8 cellular contexts compared by ENCODE assay signal in genomic region chr6:120632975-120633374, GRCh38.
"Had no signal": no experiment of that assay in that cellular context is flagged by ENCODE, and none has a peak within 500 bp of the region (broad histone marks: within the 10 kb centered on the region; RNA-seq: fewer than 3 reads in every experiment).

No MANE protein-coding gene starts in this region.

- ATAC-seq: GM12878 had no signal

- DNase-seq: GDM1, GF-D8 had no signal

- FAIRE-seq: G401.6, GM12878, GM12891, GM12892, GM18507, GM19239 had no signal

- H3K4me3 ChIP-seq: GM12878 had no signal
